24 cellular contexts compared by ENCODE assay signal in genomic region chr9:121593066-121593465, GRCh38.
"Had no signal": no experiment of that assay in that cellular context is flagged by ENCODE, and none has a peak within 500 bp of the region (broad histone marks: within the 10 kb centered on the region; RNA-seq: fewer than 3 reads in every experiment).

No MANE protein-coding gene starts in this region.

- ATAC-seq: left ventricle myocardium superior; lower lobe of right lung; natural killer cell treated with Interleukin-12 subunit alpha and Interleukin-12 subunit beta and Interleukin-15 and Interleukin-18, amount 100 ng/mL, for 72 hours; right cardiac atrium; stimulated activated memory B cell treated with anti-CD40 and anti-IgM and Interleukin-4, amounts not matched to agents 10 μg/mL and 1 μg/mL and 100 μg/mL, for 72 hours; stimulated activated naive CD8-positive, alpha-beta T cell treated with anti-CD3 and anti-CD28 coated beads, Interleukin-15, Interleukin-2, amounts not matched to agents 100 U/mL and 50 U/mL, for 24 hours had no signal

- H3K36me3 ChIP-seq: colonic mucosa, lower lobe of right lung, neutrophil, spleen, upper lobe of left lung had no signal

- DNase-seq: colonic mucosa; effector memory CD4-positive, alpha-beta T cell; foreskin melanocyte; hypothalamus; left ventricle myocardium superior; lower lobe of right lung; naive B cell; right cardiac atrium; sigmoid colon; spleen; stimulated activated CD4-positive, alpha-beta T cell treated with anti-CD3 and anti-CD28 coated beads, Interleukin-4, amount 100 ng/mL, for 4 hours; stimulated activated naive CD8-positive, alpha-beta T cell treated with anti-CD3 and anti-CD28 coated beads, Interleukin-15, Interleukin-2, amounts not matched to agents 100 U/mL and 50 U/mL, for 24 hours; substantia nigra; testis; tibial artery; upper lobe of left lung had no signal

- H3K9ac ChIP-seq: parathyroid adenoma had no signal

- FAIRE-seq: endothelial cell of umbilical vein, urothelium cell line had no signal

- H3K4me3 ChIP-seq: colonic mucosa, esophagus muscularis mucosa, lower lobe of right lung, sigmoid colon, skin epidermis, spleen, testis, tibial artery, upper lobe of left lung had no signal

- H3K4me1 ChIP-seq: colonic mucosa, lower lobe of right lung, spleen, testis, upper lobe of left lung had no signal

- H3K9me3 ChIP-seq: colonic mucosa, esophagus muscularis mucosa, lower lobe of right lung, neutrophil, testis, tibial artery had no signal

- H3K27ac ChIP-seq: colonic mucosa, esophagus muscularis mucosa, lower lobe of right lung, neutrophil, parathyroid adenoma, skin epidermis, spleen, testis, tibial artery, upper lobe of left lung had no signal

- H3K27me3 ChIP-seq: colonic mucosa, esophagus muscularis mucosa, sigmoid colon, testis, tibial artery had no signal

- H2AFZ ChIP-seq: parathyroid adenoma had no signal

- H3K79me2 ChIP-seq: parathyroid adenoma had no signal
